Comparison of ENCODE assay signal across 24 cellular contexts in the genomic region with DNA sequence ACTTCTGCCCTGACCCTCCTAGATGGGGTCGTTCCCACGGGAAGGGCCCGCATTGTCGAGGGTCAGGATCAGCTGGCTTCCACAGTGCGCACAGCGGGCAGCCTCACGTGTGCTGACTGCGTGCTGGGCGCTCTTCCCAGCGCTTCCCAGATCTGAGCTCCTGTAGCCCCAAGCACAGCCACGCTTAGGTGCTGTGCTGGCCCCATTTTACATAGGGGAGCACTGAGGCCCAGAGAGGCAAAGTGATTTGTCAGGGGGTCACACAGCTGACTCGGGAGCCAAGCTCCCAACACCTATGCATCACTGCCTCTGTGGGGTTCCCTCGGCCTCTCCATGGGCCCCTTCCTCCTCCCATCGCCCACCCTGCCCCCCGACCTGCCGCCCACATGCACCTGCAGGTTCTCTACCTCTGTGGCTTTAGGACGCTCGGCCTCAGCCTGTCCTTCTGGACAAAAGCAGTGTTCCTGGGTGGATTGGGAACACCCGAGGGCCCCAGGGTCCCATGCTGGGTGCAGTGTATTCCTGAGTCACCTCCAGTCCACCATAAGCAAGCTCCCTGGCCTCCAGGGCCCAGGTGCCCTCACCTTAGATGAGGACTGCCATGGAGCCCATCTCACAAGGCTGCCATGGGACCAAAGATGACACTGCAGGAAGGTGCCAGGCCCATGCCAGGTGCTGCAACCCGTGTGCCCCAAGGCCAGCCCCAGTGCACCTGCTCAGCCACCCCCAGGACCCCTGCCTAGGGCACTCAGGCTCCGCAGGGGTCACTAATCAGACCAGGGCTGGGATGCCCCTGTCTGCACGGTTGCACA. TPM values are rescaled to one million over a fixed set of nuclear protein-coding genes. Genes with fewer than 3 reads are reported as not detected.
A peak's percentile ranks its signal among the peaks of the same experiment; 100 is the strongest.
DNase-seq lines count a peak whose midpoint lies in the region; ATAC-seq and TF ChIP-seq lines count a peak whose summit lies in the region.
"Had no signal": no experiment of that assay in that cellular context is flagged by ENCODE, and none has a peak within 500 bp of the region (broad histone marks: within the 10 kb centered on the region; RNA-seq: fewer than 3 reads in every experiment).

No MANE protein-coding gene starts in this region.

- peak; percentile 63 for ATAC-seq in stimulated activated naive CD8-positive, alpha-beta T cell treated with anti-CD3 and anti-CD28 coated beads, Interleukin-15, amount 100 ng/mL, for 72 hours
- no peak for ATAC-seq in stimulated activated naive CD8-positive, alpha-beta T cell treated with anti-CD3 and anti-CD28 coated beads, Interleukin-15, Interleukin-2, amounts not matched to agents 100 U/mL and 50 U/mL, for 24 hours
- ATAC-seq in foreskin keratinocyte (peak; percentile 28), HG02623 (IDR thresholded peaks at IDR 0.05; ENCODE audit: unreplicated experiment) (no peak)
- ATAC-seq: left cardiac atrium had no signal

- no peaks in the 10 kb centered on the region for H3K27me3 ChIP-seq in foreskin keratinocyte
- H3K27me3 ChIP-seq: SJCRH30, tibial nerve had no signal

- no peak overlapping the region for H3K4me3 Mint-ChIP-seq in stimulated activated naive CD8-positive, alpha-beta T cell treated with anti-CD3 and anti-CD28 coated beads, Interleukin-15, amount 100 ng/mL, for 72 hours
- H3K4me3 Mint-ChIP-seq: CD4-positive, alpha-beta memory T cell; endodermal cell; mesothelial cell of epicardium; neural crest cell had no signal

- no peak for DNase-seq in stimulated activated naive CD8-positive, alpha-beta T cell treated with anti-CD3 and anti-CD28 coated beads, Interleukin-15, amount 100 ng/mL, for 72 hours
- DNase-seq in stimulated activated naive CD8-positive, alpha-beta T cell treated with anti-CD3 and anti-CD28 coated beads, Interleukin-15, Interleukin-2, amounts not matched to agents 100 U/mL and 50 U/mL, for 24 hours, result no peak
- DNase-seq in RPMI7951 (ENCODE audit: low read depth) (peak; percentile 2), foreskin keratinocyte (no peak), DMS79 treated with DMSO at 0.1 percent for 48 hours (lab: John Stamatoyannopoulos, UW) (no peak), NCI-H1694 (lab: John Stamatoyannopoulos, UW) (no peak)
- DNase-seq in stimulated activated CD4-positive, alpha-beta T cell treated with anti-CD3 and anti-CD28 coated beads, Interleukin-4, amount 100 ng/mL, for 1 hour, result no peak
- DNase-seq: activated CD4-positive, alpha-beta T cell treated with anti-CD3 and anti-CD28 coated beads, Interleukin-2, amount 50 U/mL, for 48 hours; activated naive CD4-positive, alpha-beta T cell treated with anti-CD3 and anti-CD28 coated beads, Interleukin-2, amount 50 U/mL, for 16 hours; activated T-cell treated with anti-CD3 and anti-CD28 coated beads, Interleukin-2, amount 50 U/mL, for 1 hour; CD4-positive, alpha-beta memory T cell; endodermal cell; left cardiac atrium; NCI-H1105 treated with DMSO at 0.1 percent for 48 hours; PC-9; SJCRH30; stimulated activated CD4-positive, alpha-beta T cell treated with anti-CD3 and anti-CD28 coated beads, Interleukin-1b, Interleukin-23, amount 100 ng/mL, for 48 hours; stimulated activated naive CD4-positive, alpha-beta T cell treated with Interleukin-2 at 50 U/mL for 16 hours had no signal

- no peak overlapping the region for H3K27ac Mint-ChIP-seq in stimulated activated naive CD8-positive, alpha-beta T cell treated with anti-CD3 and anti-CD28 coated beads, Interleukin-15, amount 100 ng/mL, for 72 hours
- H3K27ac Mint-ChIP-seq: endodermal cell, mesothelial cell of epicardium had no signal

- no peaks in the 10 kb centered on the region for H3K9me3 Mint-ChIP-seq in stimulated activated naive CD8-positive, alpha-beta T cell treated with anti-CD3 and anti-CD28 coated beads, Interleukin-15, amount 100 ng/mL, for 72 hours
- H3K9me3 Mint-ChIP-seq: CD4-positive, alpha-beta memory T cell had no signal

- H3K27ac ChIP-seq in foreskin keratinocyte, result no peak overlapping the region
- H3K27ac ChIP-seq: PC-9, psoas muscle, SJCRH30 had no signal

- no peaks in the 10 kb centered on the region for H3K4me1 ChIP-seq in foreskin keratinocyte
- H3K4me1 ChIP-seq: psoas muscle, SJCRH30, tibial nerve had no signal

- no peaks in the 10 kb centered on the region for H3K27me3 Mint-ChIP-seq in stimulated activated naive CD8-positive, alpha-beta T cell treated with anti-CD3 and anti-CD28 coated beads, Interleukin-15, amount 100 ng/mL, for 72 hours
- H3K27me3 Mint-ChIP-seq: CD4-positive, alpha-beta memory T cell had no signal

- no peak for TF ChIP-seq CTCF in foreskin keratinocyte (conservative IDR thresholded peaks at IDR 0.05)

- H3K4me1 Mint-ChIP-seq in stimulated activated naive CD8-positive, alpha-beta T cell treated with anti-CD3 and anti-CD28 coated beads, Interleukin-15, amount 100 ng/mL, for 72 hours, result no peaks in the 10 kb centered on the region
- H3K4me1 Mint-ChIP-seq: CD4-positive, alpha-beta memory T cell; endodermal cell had no signal

RNA-seq across cellular contexts. Expression of gene TFF3, which starts 23.3 kb away (rescaled TPM):
- total RNA-seq in RPMI7951 (2014; rRNA removed; shearing (Covaris generic)), result 0.29 and 2.6 TPM in 2 replicates
- total RNA-seq in foreskin keratinocyte, result not detected in 2 replicates
- polyA plus RNA-seq in foreskin keratinocyte, result not detected in 2 replicates
- total RNA-seq: CD4-positive, alpha-beta memory T cell; mesothelial cell of epicardium; neural crest cell; PC-9 had no signal
- polyA plus RNA-seq: CD4-positive, alpha-beta memory T cell had no signal

RNA-seq across cellular contexts. Expression of gene TFF2, which starts 58.8 kb away (rescaled TPM):
- total RNA-seq in RPMI7951 (2014; rRNA removed; shearing (Covaris generic)), result not detected in 2 replicates
- total RNA-seq in foreskin keratinocyte, result not detected in 2 replicates
- not detected in 2 replicates for polyA plus RNA-seq in foreskin keratinocyte
- total RNA-seq: CD4-positive, alpha-beta memory T cell; endodermal cell; left cardiac atrium; mesothelial cell of epicardium; neural crest cell; psoas muscle; SJCRH30; skeletal muscle tissue; tibial nerve had no signal
- polyA plus RNA-seq: CD4-positive, alpha-beta memory T cell; psoas muscle had no signal

Comparison
In these comparisons a context has a peak if more than half of its experiments do, and no peak if none do; other contexts are left out.
1. ATAC-seq: peak in stimulated activated naive CD8-positive, alpha-beta T cell treated with anti-CD3 and anti-CD28 coated beads, Interleukin-15, amount 100 ng/mL, for 72 hours (single experiment) and foreskin keratinocyte (single experiment); none in stimulated activated naive CD8-positive, alpha-beta T cell treated with anti-CD3 and anti-CD28 coated beads, Interleukin-15, Interleukin-2, amounts not matched to agents 100 U/mL and 50 U/mL, for 24 hours (single experiment) and HG02623 (single experiment).